ENCODE assay signal across 19 cellular contexts in the genomic region with DNA sequence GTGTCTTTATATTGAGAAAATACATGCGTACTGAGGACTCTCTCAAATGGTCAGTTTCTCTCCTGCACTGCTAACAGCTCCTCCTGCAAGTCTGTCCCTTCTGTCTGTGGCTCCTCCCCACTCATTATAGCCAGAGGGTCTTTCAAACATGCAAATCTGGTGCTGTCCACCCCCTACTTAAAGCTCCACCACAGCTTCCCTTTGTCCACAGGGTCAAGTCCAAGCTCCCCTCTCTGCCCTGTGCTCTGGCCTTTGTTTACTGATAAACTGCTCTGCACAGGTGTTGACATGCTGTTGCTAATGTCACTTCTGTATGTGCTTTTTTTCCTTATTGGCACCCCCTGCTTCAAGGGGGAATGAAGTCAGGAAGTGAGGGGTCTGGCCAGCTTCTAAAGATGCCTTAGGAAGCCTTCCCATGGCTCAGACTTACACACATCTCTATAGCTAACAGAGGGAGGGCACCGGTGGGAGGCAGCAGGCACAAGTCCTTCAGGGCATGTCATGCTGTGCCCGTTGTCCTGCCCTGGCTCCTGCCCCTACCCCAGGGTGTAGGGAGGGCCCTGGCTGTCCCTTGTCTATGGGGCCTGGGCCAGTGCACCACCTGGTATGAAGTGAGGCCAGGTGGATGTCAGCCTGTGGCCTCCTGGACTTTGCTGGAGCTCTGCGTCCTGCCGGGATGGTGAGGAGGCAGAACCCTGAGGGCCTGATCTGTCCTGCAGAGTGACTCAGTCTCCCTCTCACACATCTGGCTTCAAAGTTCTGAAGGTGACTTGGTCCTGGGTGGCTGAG. TPM values are rescaled to one million over a fixed set of nuclear protein-coding genes. Genes with fewer than 3 reads are reported as not detected.
DNase-seq lines count a peak whose midpoint lies in the region; ATAC-seq and TF ChIP-seq lines count a peak whose summit lies in the region.
"Had no signal": no experiment of that assay in that cellular context is flagged by ENCODE, and none has a peak within 500 bp of the region (broad histone marks: within the 10 kb centered on the region; RNA-seq: fewer than 3 reads in every experiment).

No MANE protein-coding gene starts in this region.

- no peak overlapping the region for H4K8ac ChIP-seq in mesendoderm (ENCODE audit: low read depth, low read length)

- dilution Hi-C loops in mammary epithelial cell (cut with HindIII; ENCODE audit: low sequenced_read_pairs): no loop called here

- no peaks in the 10 kb centered on the region for H3K9me3 Mint-ChIP-seq in type B pancreatic cell
- H3K9me3 Mint-ChIP-seq: activated B cell treated with CpG ODN at 0.5 μM for 24 hours; activated T-helper 2 cell treated with anti-CD3 and anti-CD28 coated beads, Interferon-gamma antibody, Interleukin-2, Interleukin-4, amounts not matched to agents 10 μg/mL and 5 μg/mL and 100 μg/mL, durations not matched to agents 14 hours and 24 hours and 36 hours; naive thymus-derived CD4-positive, alpha-beta T cell had no signal

- H3K27ac ChIP-seq in mammary epithelial cell (ENCODE audit: insufficient read depth, low read depth, low read length): no peak overlapping the region
- H3K27ac ChIP-seq in breast epithelium: no peak overlapping the region
- peak overlapping the region in 3 of 4 donors; percentile 59 to 75 (median 70) for H3K27ac ChIP-seq in body of pancreas
- peak overlapping the region; percentile 77 for H3K27ac ChIP-seq in mesendoderm (ENCODE audit: low read depth, low read length)
- H3K27ac ChIP-seq: C4-2B, psoas muscle had no signal

- intact Hi-C loops in mammary epithelial cell (cut with micrococcal nuclease) (no loop called here), breast epithelium (cut with DNase I; ENCODE audit: low total_unique reads) (no loop called here), body of pancreas (cut with DNase I) (no loop called here)

- in situ Hi-C loops in mammary epithelial cell (cut with MboI; ENCODE audit: low sequenced_read_pairs in 2 of 2): no loop called here

- H4K20me1 ChIP-seq in mammary epithelial cell (ENCODE audit: insufficient read depth, low read length): no peaks in the 10 kb centered on the region

- peak overlapping the region; percentile 8 for H2AFZ ChIP-seq in mammary epithelial cell (ENCODE audit: low read depth, low read length)

- H3K9me3 ChIP-seq in mammary epithelial cell (replicated peaks; ENCODE audit: insufficient read depth, low read length): no peaks in the 10 kb centered on the region
- no peaks in the 10 kb centered on the region for H3K9me3 ChIP-seq in breast epithelium
- no peaks in the 10 kb centered on the region for H3K9me3 ChIP-seq in body of pancreas
- H3K9me3 ChIP-seq: psoas muscle had no signal

- H3K4me3 Mint-ChIP-seq in type B pancreatic cell: no peak overlapping the region
- H3K4me3 Mint-ChIP-seq: activated B cell treated with CpG ODN at 0.5 μM for 24 hours; naive thymus-derived CD4-positive, alpha-beta T cell; T-helper 17 cell had no signal

- no peaks in the 10 kb centered on the region for H3K36me3 ChIP-seq in mammary epithelial cell (ENCODE audit: insufficient read depth, low read length)
- no peaks in the 10 kb centered on the region for H3K36me3 ChIP-seq in breast epithelium
- no peaks in the 10 kb centered on the region for H3K36me3 ChIP-seq in body of pancreas (replicated peaks in 1 of 2; ENCODE audit: insufficient read depth in 1 of 2, low read depth in 2 of 2)
- H3K36me3 ChIP-seq in mesendoderm (ENCODE audit: control insufficient read depth, insufficient read depth, low read length): no peaks in the 10 kb centered on the region

- H3K23ac ChIP-seq in mesendoderm (ENCODE audit: low read length): no peak overlapping the region

- H4K5ac ChIP-seq in mesendoderm (ENCODE audit: low read length): no peak overlapping the region

- H3K4me3 ChIP-seq in mammary epithelial cell (replicated peaks in 1 of 3; ENCODE audit: insufficient read depth in 1 of 3, low read depth in 2 of 3, low read length in 3 of 3) (no peak overlapping the region), breast epithelium (no peak overlapping the region), body of pancreas (no peak overlapping the region), mesendoderm (ENCODE audit: low read length) (no peak overlapping the region)
- H3K4me3 ChIP-seq: psoas muscle had no signal

- H3K9ac ChIP-seq in mammary epithelial cell (ENCODE audit: insufficient read depth, low read length) (no peak overlapping the region), mesendoderm (ENCODE audit: low read length) (peak overlapping the region; percentile 1)

- TF ChIP-seq CTCF in mammary epithelial cell (conservative IDR thresholded peaks at IDR 0.05 in 1 of 2, IDR thresholded peaks at IDR 0.05 in 1 of 2; ENCODE audit: extremely low read depth in 1 of 2, insufficient read depth in 1 of 2, low read depth in 1 of 2, low read length in 2 of 2) (no peak), breast epithelium (IDR thresholded peaks at IDR 0.05) (no peak), body of pancreas (IDR thresholded peaks at IDR 0.05) (no peak), type B pancreatic cell (conservative IDR thresholded peaks at IDR 0.05) (no peak)

- H3K4me2 ChIP-seq in mammary epithelial cell (ENCODE audit: insufficient read depth, low read depth, low read length): no peak overlapping the region
- no peak overlapping the region for H3K4me2 ChIP-seq in mesendoderm (ENCODE audit: low read length)

- H3K56ac ChIP-seq in mesendoderm (ENCODE audit: low read length): peak overlapping the region; percentile 67

- H2BK5ac ChIP-seq in mesendoderm (ENCODE audit: low read length): peak overlapping the region; percentile 79

- no peak overlapping the region for H2BK120ac ChIP-seq in mesendoderm (ENCODE audit: low read depth, low read length)

- DNase-seq in mammary epithelial cell (no peak), breast epithelium (ENCODE audit: low spot score in 2 of 2) (no peak), body of pancreas (peak; percentile 62 to 84 (median 70)), mesendoderm (no peak), type B pancreatic cell (ENCODE audit: extremely low spot score, unreplicated experiment) (no peak), HCEC 1CT (no peak)
- DNase-seq: activated B cell treated with CpG ODN at 0.5 μM for 24 hours; activated CD8-positive, alpha-beta memory T cell treated with anti-CD3 and anti-CD28 coated beads for 24 hours; cerebellar nuclear complex; foreskin fibroblast; naive thymus-derived CD4-positive, alpha-beta T cell; psoas muscle; SHP77 treated with DMSO at 0.1 percent for 48 hours; stimulated activated CD4-positive, alpha-beta T cell treated with anti-CD3 and anti-CD28 coated beads, Interleukin-12 subunit alpha, Interleukin-12 subunit beta, amount 100 ng/mL, for 4 hours; T-helper 17 cell had no signal

- no peak overlapping the region for H3K4ac ChIP-seq in mesendoderm (ENCODE audit: low read depth, low read length)

- no peak overlapping the region for H2BK15ac ChIP-seq in mesendoderm (replicated peaks; ENCODE audit: low read depth)

- peaks cover 29% of the 10 kb centered on the region for H3K4me1 Mint-ChIP-seq in type B pancreatic cell (ENCODE audit: unreplicated experiment)
- H3K4me1 Mint-ChIP-seq: activated B cell treated with CpG ODN at 0.5 μM for 24 hours; naive thymus-derived CD4-positive, alpha-beta T cell had no signal

- H3K27ac Mint-ChIP-seq in type B pancreatic cell: peak overlapping the region; percentile 76
- H3K27ac Mint-ChIP-seq: activated B cell treated with CpG ODN at 0.5 μM for 24 hours; activated T-helper 2 cell treated with anti-CD3 and anti-CD28 coated beads, Interferon-gamma antibody, Interleukin-2, Interleukin-4, amounts not matched to agents 10 μg/mL and 5 μg/mL and 100 μg/mL, durations not matched to agents 14 hours and 24 hours and 36 hours; naive thymus-derived CD4-positive, alpha-beta T cell had no signal

- no peaks in the 10 kb centered on the region for H3K36me3 Mint-ChIP-seq in type B pancreatic cell
- H3K36me3 Mint-ChIP-seq: naive thymus-derived CD4-positive, alpha-beta T cell had no signal

- H3K79me1 ChIP-seq in mesendoderm (ENCODE audit: low read length): no peaks in the 10 kb centered on the region

- CTCF ChIA-PET in mammary epithelial cell (lab: Charles Lee; ENCODE audit: low non-redundant PET): no interaction called here

- TF ChIP-seq POLR2A in breast epithelium (IDR thresholded peaks at IDR 0.05) (no peak), body of pancreas (IDR thresholded peaks at IDR 0.05) (no peak)

- ATAC-seq in body of pancreas (peak; percentile 81), SK-N-SH treated with all-trans-retinoic acid at 6 μM for 48 hours (no peak; the same call in 2 of the 3 replicates), HG03571 (IDR thresholded peaks at IDR 0.05; ENCODE audit: unreplicated experiment) (no peak)
- ATAC-seq: psoas muscle, T-helper 17 cell had no signal

- H3K18ac ChIP-seq in mesendoderm (ENCODE audit: low read length): no peak overlapping the region

- no TSS peak for BruUV-seq in mammary epithelial cell (replicated peaks; lab: Mats Ljungman, UMichigan)

- H3K79me2 ChIP-seq in mammary epithelial cell (ENCODE audit: insufficient read depth, low read length) (no peaks in the 10 kb centered on the region), mesendoderm (ENCODE audit: control insufficient read depth, insufficient read depth, low read length) (no peaks in the 10 kb centered on the region)

- H3K27me3 Mint-ChIP-seq in type B pancreatic cell: no peaks in the 10 kb centered on the region
- H3K27me3 Mint-ChIP-seq: activated B cell treated with CpG ODN at 0.5 μM for 24 hours; naive thymus-derived CD4-positive, alpha-beta T cell had no signal

- peaks cover 18% of the 10 kb centered on the region for H3K4me1 ChIP-seq in mammary epithelial cell (ENCODE audit: insufficient read depth, low read length)
- no peaks in the 10 kb centered on the region for H3K4me1 ChIP-seq in breast epithelium
- H3K4me1 ChIP-seq in body of pancreas: peaks cover 40% of the 10 kb centered on the region
- H3K4me1 ChIP-seq in mesendoderm (ENCODE audit: control insufficient read depth, low read depth, low read length): peaks cover 12% of the 10 kb centered on the region
- H3K4me1 ChIP-seq: psoas muscle had no signal

- 88% methylated on average over 4 of the region's 5 CpGs for WGBS in mammary epithelial cell (ENCODE audit: low coverage, missing lambda C conversion rate)
- 39 to 71% methylated on average over 1 to 5 of the region's 5 CpGs for WGBS in body of pancreas, 2 donors
- WGBS in mesendoderm (ENCODE audit: extremely low coverage, insufficient coverage, low lambda C conversion rate): no CpG with 5 or more reads among the region's 5 CpGs

- peak overlapping the region; percentile 24 for H2AK5ac ChIP-seq in mesendoderm (ENCODE audit: low read length)

- no peaks in the 10 kb centered on the region for H3K27me3 ChIP-seq in mammary epithelial cell (ENCODE audit: insufficient read depth, low read length)
- no peaks in the 10 kb centered on the region for H3K27me3 ChIP-seq in breast epithelium
- no peaks in the 10 kb centered on the region for H3K27me3 ChIP-seq in body of pancreas
- no peaks in the 10 kb centered on the region for H3K27me3 ChIP-seq in mesendoderm (ENCODE audit: insufficient read depth, low read length, poor library complexity)

TF ChIP-seq in SK-N-SH treated with all-trans-retinoic acid at 6 μM for 48 hours, 23 proteins besides CTCF, POLR2A, EP300 and RAD21 (continues in another document):
- no peak for TF ChIP-seq CSDC2 (CRISPR knock-in tag; IDR thresholded peaks at IDR 0.05)

RNA-seq across cellular contexts. Expression of gene GPR37L1, which starts 47.5 kb away (rescaled TPM):
- total RNA-seq in mammary epithelial cell (not detected), breast epithelium (not detected), body of pancreas (not detected), type B pancreatic cell (ENCODE audit: low replicate concordance) (0.12 and 0.24 TPM in 2 replicates)
- 0.02 TPM for polyA plus RNA-seq in mammary epithelial cell
- polyA minus RNA-seq in mammary epithelial cell: not detected
- polyA plus RNA-seq in mesendoderm (2013, experiment 1 of 2): 0.01 TPM
- 0.03 TPM for polyA plus RNA-seq in mesendoderm (2013, experiment 2 of 2)
- total RNA-seq: activated B cell treated with CpG ODN at 0.5 μM for 24 hours; activated T-helper 2 cell treated with anti-CD3 and anti-CD28 coated beads, Interferon-gamma antibody, Interleukin-2, Interleukin-4, amounts not matched to agents 10 μg/mL and 5 μg/mL and 100 μg/mL, durations not matched to agents 14 hours and 24 hours and 36 hours; naive thymus-derived CD4-positive, alpha-beta T cell; psoas muscle; T-helper 17 cell had no signal

Comparison
In these comparisons a context has a peak if more than half of its experiments do, and no peak if none do; other contexts are left out.
1. DNase-seq: peak in body of pancreas (4 of 4); none in mammary epithelial cell (single experiment), breast epithelium (0 of 2), mesendoderm (single experiment), type B pancreatic cell (single experiment) and HCEC 1CT (single experiment).
2. H3K27ac ChIP-seq: peak in body of pancreas (3 of 4) and mesendoderm (single experiment); none in mammary epithelial cell (single experiment) and breast epithelium (0 of 2).